In genomic region chr3:116886202-116886893, GRCh38 we compare ENCODE assay signal across 9 cellular contexts.
DNase-seq lines count a peak whose midpoint lies in the region; ATAC-seq and TF ChIP-seq lines count a peak whose summit lies in the region.
"Had no signal": no experiment of that assay in that cellular context is flagged by ENCODE, and none has a peak within 500 bp of the region (broad histone marks: within the 10 kb centered on the region; RNA-seq: fewer than 3 reads in every experiment).

No MANE protein-coding gene starts in this region.

- no peak overlapping the region for H3K27ac ChIP-seq in RWPE1

- TF ChIP-seq CTCF in RWPE1 (conservative IDR thresholded peaks at IDR 0.05; ENCODE audit: low read depth) = no peak

- no peak for DNase-seq in memory B cell (ENCODE audit: low spot score in 2 of 2)
- DNase-seq in KG1 (lab: John Stamatoyannopoulos, UW) = no peak
- no peak for DNase-seq in RWPE1 (ENCODE audit: low spot score)
- no peak for DNase-seq in iPS-NIHi11 (ENCODE audit: low spot score)
- DNase-seq in DMS53 (lab: John Stamatoyannopoulos, UW) = no peak
- DNase-seq: SHP77 had no signal

- peak overlapping the region; percentile 54 for H3K27ac Mint-ChIP-seq in memory B cell

- ATAC-seq in GM18873 (IDR thresholded peaks at IDR 0.05; ENCODE audit: low FRiP score, unreplicated experiment) (peak; percentile 82), GM21786 (IDR thresholded peaks at IDR 0.05; ENCODE audit: unreplicated experiment) (peak; percentile 91), HG03342 (IDR thresholded peaks at IDR 0.05; ENCODE audit: unreplicated experiment) (peak; percentile 91), memory B cell (ENCODE audit: low read depth) (peak; percentile 80)

- POLR2A ChIA-PET in RWPE1 (lab: Yijun Ruan, JAX; ENCODE audit: low non-redundant PET) = no interaction called here

- CTCF ChIA-PET in RWPE1 (lab: Yijun Ruan, JAX) = no interaction called here

- no peaks in the 10 kb centered on the region for H3K9me3 Mint-ChIP-seq in memory B cell

- no peaks in the 10 kb centered on the region for H3K27me3 Mint-ChIP-seq in memory B cell

- H3K36me3 Mint-ChIP-seq in memory B cell = no peaks in the 10 kb centered on the region

- peaks cover 9% of the 10 kb centered on the region for H3K4me1 Mint-ChIP-seq in memory B cell

- peak overlapping the region; percentile 75 for H3K4me3 Mint-ChIP-seq in memory B cell
